In the genomic region with DNA sequence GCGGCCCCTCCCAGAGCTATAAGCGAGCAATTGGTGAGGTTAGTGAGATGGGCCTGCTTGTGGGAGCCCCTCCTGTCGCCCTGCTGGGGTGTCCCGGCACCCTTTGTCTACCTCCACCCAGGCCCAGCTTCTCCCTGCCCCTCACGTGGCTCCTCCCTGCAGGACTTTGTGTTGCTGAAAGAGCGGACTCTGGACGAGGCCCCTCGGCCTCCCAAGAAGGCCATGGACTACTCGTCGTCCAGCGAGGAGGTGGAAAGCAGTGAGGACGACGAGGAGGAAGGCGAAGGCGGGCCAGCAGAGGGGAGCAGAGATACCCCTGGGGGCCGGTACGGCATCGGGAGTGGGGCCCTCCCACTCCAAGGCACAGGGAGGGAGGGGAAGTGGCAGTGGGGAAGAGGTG, we compare ENCODE assay signal across 20 cellular contexts. TPM values are rescaled to one million over a fixed set of nuclear protein-coding genes. Genes with fewer than 3 reads are reported as not detected.
DNase-seq lines count a peak whose midpoint lies in the region; ATAC-seq and TF ChIP-seq lines count a peak whose summit lies in the region.
"Had no signal": no experiment of that assay in that cellular context is flagged by ENCODE, and none has a peak within 500 bp of the region (broad histone marks: within the 10 kb centered on the region; RNA-seq: fewer than 3 reads in every experiment).

No MANE protein-coding gene starts in this region.

- H3K79me2 ChIP-seq in osteoblast (ENCODE audit: insufficient read depth, low read length) = no peaks in the 10 kb centered on the region

- H3K36me3 ChIP-seq in heart right ventricle (peaks cover 13 to 89% (median 60%) of the 10 kb centered on the region in 9 donors), HEK293 (ENCODE audit: control insufficient read depth in 2 of 2, insufficient read depth in 1 of 2, low read length in 2 of 2) (peaks cover 11 to 83% of the 10 kb centered on the region in 2 experiments; a peak in 2 of 3 replicates), osteoblast (ENCODE audit: insufficient read depth, low read length) (peaks cover 52% of the 10 kb centered on the region), sigmoid colon (peaks cover 50 to 82% (median 71%) of the 10 kb centered on the region in 4 donors), aorta (ENCODE audit: control insufficient read depth in 1 of 2, insufficient read depth in 2 of 2, low read length in 1 of 2) (peaks cover 0 to 9% of the 10 kb centered on the region in 2 donors)

- H3K4me1 ChIP-seq in heart right ventricle (peaks cover 0 to under 1% (median 0%) of the 10 kb centered on the region in 9 donors), HEK293 (ENCODE audit: control insufficient read depth, insufficient read depth, low read length) (no peaks in the 10 kb centered on the region), osteoblast (ENCODE audit: insufficient read depth, low read length) (no peaks in the 10 kb centered on the region), sigmoid colon (no peaks in the 10 kb centered on the region), aorta (ENCODE audit: control insufficient read depth in 1 of 2, insufficient read depth in 2 of 2, low read length in 2 of 2) (no peaks in the 10 kb centered on the region)

- no peak overlapping the region for H3K4me3 ChIP-seq in heart right ventricle
- no peak overlapping the region for H3K4me3 ChIP-seq in HEK293 (ENCODE audit: low read depth, low read length)
- no peak overlapping the region for H3K4me3 ChIP-seq in osteoblast (ENCODE audit: insufficient read depth, low read length)
- no peak overlapping the region for H3K4me3 ChIP-seq in sigmoid colon
- no peak overlapping the region for H3K4me3 ChIP-seq in aorta (ENCODE audit: low read length in 2 of 2)
- H3K4me3 ChIP-seq: BLaER1, GM12878 had no signal

- no peak for TF ChIP-seq POLR2A in sigmoid colon (IDR thresholded peaks at IDR 0.05)

- TF ChIP-seq CTCF in heart right ventricle (IDR thresholded peaks at IDR 0.05) (no peak), HEK293 (tag by site-specific recombination; IDR thresholded peaks at IDR 0.05) (no peak), osteoblast (IDR thresholded peaks at IDR 0.05; ENCODE audit: extremely low read depth, low read depth, low read length) (no peak), sigmoid colon (IDR thresholded peaks at IDR 0.05) (no peak)

- POLR2A ChIA-PET in HEK293 (lab: Yijun Ruan, JAX) = no interaction called here

- H3K9me3 ChIP-seq in heart right ventricle (no peaks in the 10 kb centered on the region), HEK293 (ENCODE audit: control insufficient read depth, insufficient read depth, low read depth, low read length) (no peaks in the 10 kb centered on the region), osteoblast (ENCODE audit: low read depth, low read length) (no peaks in the 10 kb centered on the region), sigmoid colon (no peaks in the 10 kb centered on the region), aorta (ENCODE audit: control insufficient read depth, low read length) (no peaks in the 10 kb centered on the region)
- H3K9me3 ChIP-seq: BLaER1 had no signal

- no peak overlapping the region for H2AFZ ChIP-seq in osteoblast (ENCODE audit: low read length)

- H3K27me3 ChIP-seq in heart right ventricle = no peaks in the 10 kb centered on the region
- no peaks in the 10 kb centered on the region for H3K27me3 ChIP-seq in osteoblast (ENCODE audit: insufficient read depth, low read length)
- H3K27me3 ChIP-seq in sigmoid colon = peaks cover 0 to 13% (median 0%) of the 10 kb centered on the region in 3 donors
- no peaks in the 10 kb centered on the region for H3K27me3 ChIP-seq in aorta (ENCODE audit: control insufficient read depth in 1 of 2, insufficient read depth in 2 of 2, low read length in 1 of 2)

- TF ChIP-seq EP300 in sigmoid colon (IDR thresholded peaks at IDR 0.05) = no peak

- CTCF ChIA-PET in HEK293 (lab: Yijun Ruan, JAX) = no interaction called here

- intact Hi-C loops in left cardiac atrium (cut with DNase I) = no loop called here
- intact Hi-C loops in heart right ventricle (cut with DNase I) = loop anchor here in 2 of 10 donors (5.0 to 10.0 kb wide), 2 partner anchors 181 to 188 kb away; partner anchors contain the start of genes ARRB2 (in 1 of the 2) and PELP1 (in 1 of the 2)
- intact Hi-C loops in sigmoid colon (cut with DNase I) = no loop called here
- intact Hi-C loops in aorta (cut with DNase I) = no loop called here

- no peak for ATAC-seq in left cardiac atrium
- ATAC-seq in heart right ventricle = no peak
- no peak for ATAC-seq in aorta (ENCODE audit: low FRiP score)
- ATAC-seq: GM12878 had no signal

- peaks cover 5% of the 10 kb centered on the region for H4K20me1 ChIP-seq in osteoblast (ENCODE audit: insufficient read depth, low read length)
- H4K20me1 ChIP-seq: BLaER1 had no signal

- peak; percentile 22 for DNase-seq in left cardiac atrium
- DNase-seq in heart right ventricle = no peak
- DNase-seq in iPS-NIHi11 (ENCODE audit: low spot score) = peak; percentile 6
- peak; percentile 71 for DNase-seq in osteoblast (ENCODE audit: insufficient read length, low spot score, missing footprints)
- no peak for DNase-seq in sigmoid colon
- no peak for DNase-seq in aorta
- no peak for DNase-seq in NCI-H1436 treated with DMSO at 0.1 percent for 48 hours (lab: John Stamatoyannopoulos, UW)
- DNase-seq: ACHN; CD4-positive, alpha-beta memory T cell; DMS153; DMS79 treated with DMSO at 0.1 percent for 48 hours; GF-D8; HCEC 1CT; HFFc6 had no signal

- H3K4me2 ChIP-seq in osteoblast (ENCODE audit: insufficient read depth, low read length) = no peak overlapping the region
- H3K4me2 ChIP-seq: BLaER1 had no signal

- no peak overlapping the region for H3K27ac ChIP-seq in heart right ventricle
- no peak overlapping the region for H3K27ac ChIP-seq in HEK293 (ENCODE audit: extremely low read depth, low read depth, low read length)
- no peak overlapping the region for H3K27ac ChIP-seq in osteoblast (ENCODE audit: low read depth, low read length)
- no peak overlapping the region for H3K27ac ChIP-seq in sigmoid colon
- H3K27ac ChIP-seq in aorta (ENCODE audit: low read depth in 1 of 2, low read length in 2 of 2) = no peak overlapping the region
- H3K27ac ChIP-seq: BLaER1, HL-60 had no signal

- 89 to 90% methylated on average over 17 to 18 of the region's 18 CpGs for WGBS in heart right ventricle, 2 donors
- 91 to 94% methylated on average over 18 of the region's 18 CpGs for WGBS in sigmoid colon, 2 donors
- 88 to 89% methylated on average over 18 of the region's 18 CpGs for WGBS in aorta, 2 donors

TF ChIP-seq in HEK293, 187 proteins besides CTCF, POLR2A, EP300 and RAD21:
- 0 out of 2 replicates have a peak, but pooled peaks have one; percentile 7 for TF ChIP-seq SP2 (tag by site-specific recombination; IDR thresholded peaks at IDR 0.05)
- TF ChIP-seq KLF10 (tag by site-specific recombination; IDR thresholded peaks at IDR 0.05) = no peak

RNA-seq across cellular contexts. Expression of gene C17orf107, which starts 6.1 kb away (rescaled TPM):
- total RNA-seq in left cardiac atrium = 1 to 10 TPM; 1.3 to 2.3 TPM
- under 1 TPM in 9 of 10 donors, not detected in 1; 0.28 to 0.86 (median 0.39) TPM for total RNA-seq in heart right ventricle
- under 1 TPM; 0.44 to 0.57 TPM for polyA plus RNA-seq in heart right ventricle
- 4.0 and 5.3 TPM in 2 replicates for total RNA-seq in osteoblast
- 1 to 10 TPM in 1 of 4 donors, under 1 TPM in 3; 0.68 to 2.8 (median 0.85) TPM for total RNA-seq in sigmoid colon
- 1 to 10 TPM in 1 of 3 donors, under 1 TPM in 2; under 0.01 to 1.7 (median 0.69) TPM for polyA plus RNA-seq in sigmoid colon
- 1 to 10 TPM; 2.5 to 2.9 TPM for total RNA-seq in aorta
- 1 to 10 TPM in 1 of 2 donors, under 1 TPM in 1; 0.49 to 1.1 TPM for polyA plus RNA-seq in aorta

RNA-seq across cellular contexts. Expression of gene CHRNE, which starts 9.6 kb away (rescaled TPM):
- total RNA-seq in left cardiac atrium (100 to 1,000 TPM in 1 of 2 donors, 10 to 100 TPM in 1; 36.8 to 118 TPM), heart right ventricle (1 to 10 TPM in 3 of 10 donors, under 1 TPM in 7; 0.19 to 1.6 (median 0.53) TPM), osteoblast (1.4 and 1.8 TPM in 2 replicates), sigmoid colon (under 1 TPM in 3 of 4 donors, not detected in 1; 0.49 to 0.55 (median 0.54) TPM), aorta (1 to 10 TPM in 1 of 2 donors, under 1 TPM in 1; 0.84 to 1.6 TPM)
- polyA plus RNA-seq in heart right ventricle (under 1 TPM; 0.44 to 0.71 TPM), sigmoid colon (under 1 TPM in 2 of 3 donors, not detected in 1; 0.46 to 0.57 TPM), aorta (under 1 TPM in 1 of 2 donors, not detected in 1; 0.61 TPM)
- total RNA-seq: HT1080 had no signal

RNA-seq across cellular contexts. Expression of gene GP1BA, which starts 38.8 kb away (rescaled TPM):
- under 1 TPM; 0.13 to 0.15 TPM for total RNA-seq in left cardiac atrium
- total RNA-seq in heart right ventricle = under 1 TPM in 5 of 10 donors, not detected in 5; 0.15 to 0.53 (median 0.39) TPM
- polyA plus RNA-seq in heart right ventricle = under 1 TPM; 0.04 to 0.15 TPM
- not detected in 2 replicates for total RNA-seq in osteoblast
- not detected for total RNA-seq in sigmoid colon
- 1 to 10 TPM in 1 of 3 donors, not detected in 2; 1.1 TPM for polyA plus RNA-seq in sigmoid colon
- total RNA-seq in aorta = under 1 TPM in 1 of 2 donors, not detected in 1; 0.19 TPM
- polyA plus RNA-seq in aorta = under 1 TPM in 1 of 2 donors, not detected in 1; 0.08 TPM
- total RNA-seq: CD4-positive, alpha-beta memory T cell; H4; HFFc6; HT1080 had no signal
- polyA plus RNA-seq: CD4-positive, alpha-beta memory T cell had no signal

RNA-seq across cellular contexts. Expression of gene SLC25A11, which starts 46.6 kb away (rescaled TPM):
- total RNA-seq in left cardiac atrium = 100 to 1,000 TPM; 166 to 175 TPM
- 100 to 1,000 TPM; 181 to 312 (median 242) TPM for total RNA-seq in heart right ventricle
- 100 to 1,000 TPM; 126 to 127 TPM for polyA plus RNA-seq in heart right ventricle
- total RNA-seq in osteoblast = 43.6 and 47.4 TPM in 2 replicates
- 10 to 100 TPM; 41.0 to 60.3 (median 48.6) TPM for total RNA-seq in sigmoid colon
- polyA plus RNA-seq in sigmoid colon = 10 to 100 TPM; 57.7 to 82.8 (median 79.9) TPM
- 10 to 100 TPM; 28.3 to 29.5 TPM for total RNA-seq in aorta
- 10 to 100 TPM; 31.8 to 41.6 TPM for polyA plus RNA-seq in aorta

RNA-seq across cellular contexts. Expression of gene RNF167, which starts 46.8 kb away (rescaled TPM):
- total RNA-seq in left cardiac atrium (10 to 100 TPM; 76.2 to 95.6 TPM), heart right ventricle (100 to 1,000 TPM in 1 of 10 donors, 10 to 100 TPM in 9; 65.0 to 104 (median 80.9) TPM), osteoblast (25.3 and 26.5 TPM in 2 replicates), sigmoid colon (10 to 100 TPM; 51.2 to 71.2 (median 60.3) TPM), aorta (10 to 100 TPM; 45.6 to 51.8 TPM)
- polyA plus RNA-seq in heart right ventricle (100 to 1,000 TPM; 132 to 202 TPM), sigmoid colon (100 to 1,000 TPM in 1 of 3 donors, 10 to 100 TPM in 2; 45.0 to 120 (median 83.9) TPM), aorta (10 to 100 TPM; 39.3 to 89.3 TPM)

Comparison
In these comparisons a context has a peak if more than half of its experiments do, and no peak if none do; other contexts are left out.
1. DNase-seq: peak in left cardiac atrium (single experiment), iPS-NIHi11 (single experiment) and osteoblast (single experiment); none in heart right ventricle (0 of 2), sigmoid colon (single experiment), aorta (0 of 2) and NCI-H1436 treated with DMSO at 0.1 percent for 48 hours (single experiment).
2. RNA of gene CHRNE, which starts 9.6 kb away (total RNA-seq): 36.8 to 118 TPM in left cardiac atrium; 0.84 to 1.6 TPM in aorta, 1.4 to 1.8 TPM in osteoblast, 0.19 to 1.6 TPM in heart right ventricle and 0.49 to 0.55 TPM in sigmoid colon; every median in the first group is over 10 times any median in the second.